ENCODE assay signal across 21 cellular contexts in the genomic region with DNA sequence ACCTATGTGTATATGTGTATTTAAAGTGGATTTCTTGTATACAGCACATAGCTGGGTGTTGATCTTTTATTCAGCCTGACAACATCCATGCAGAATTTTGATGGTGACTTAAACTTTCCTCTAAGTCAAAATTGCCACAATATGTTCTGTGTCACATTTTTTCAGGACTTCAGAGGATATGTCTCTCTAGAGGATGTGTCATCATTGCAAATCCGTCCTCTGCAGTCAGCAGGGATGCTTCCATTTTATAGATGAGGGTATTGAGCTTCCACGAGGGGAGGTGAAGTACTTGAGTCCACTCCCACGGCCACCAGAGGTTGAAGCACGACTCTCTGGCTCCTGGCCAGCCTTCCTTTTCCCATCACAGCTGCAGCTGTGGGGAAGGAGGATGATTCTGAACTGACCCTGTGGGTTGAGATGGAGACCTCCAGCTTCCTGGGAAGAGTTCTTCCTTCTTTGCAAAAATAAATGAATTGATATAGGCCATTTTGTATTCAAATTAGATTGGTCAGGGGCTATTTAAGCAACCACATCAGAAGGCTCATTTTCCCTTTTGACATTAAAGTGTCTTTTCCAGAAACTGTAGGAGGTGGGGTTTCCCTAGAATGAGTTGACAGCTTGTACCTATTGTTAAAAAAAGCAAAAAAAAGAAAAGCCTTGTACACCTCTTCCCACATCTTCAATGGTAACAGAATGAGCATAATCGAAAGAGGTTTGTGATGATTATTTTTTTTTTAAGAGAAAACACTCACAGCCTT. TPM values are rescaled to one million over a fixed set of nuclear protein-coding genes. Genes with fewer than 3 reads are reported as not detected.
A peak's percentile ranks its signal among the peaks of the same experiment; 100 is the strongest.
DNase-seq lines count a peak whose midpoint lies in the region; ATAC-seq, FAIRE-seq and TF ChIP-seq lines count a peak whose summit lies in the region.
"Had no signal": no experiment of that assay in that cellular context is flagged by ENCODE, and none has a peak within 500 bp of the region (broad histone marks: within the 10 kb centered on the region; RNA-seq: fewer than 3 reads in every experiment).

No MANE protein-coding gene starts in this region.

- H3K36me3 ChIP-seq in astrocyte (ENCODE audit: insufficient read depth, low read length) = no peaks in the 10 kb centered on the region
- H3K36me3 ChIP-seq: spleen had no signal

- no peak overlapping the region for H4K5ac ChIP-seq in H9 (ENCODE audit: insufficient read length, low read depth, low read length)

- H3K4me1 Mint-ChIP-seq in H9 (peaks cover 0 to 3% of the 10 kb centered on the region in 2 experiments; a peak in 1 of 4 replicates), astrocyte (ENCODE audit: low read depth, unreplicated experiment) (no peaks in the 10 kb centered on the region)
- H3K4me1 Mint-ChIP-seq in stimulated activated effector memory CD8-positive, alpha-beta T cell treated with anti-CD3 and anti-CD28 coated beads, Interleukin-12 subunit alpha, Interleukin-12 subunit beta, amount 100 ng/mL, for 72 hours = peaks cover 8% of the 10 kb centered on the region

- H3K4me3 ChIP-seq in astrocyte (ENCODE audit: insufficient read depth, low read depth, low read length) = no peak overlapping the region
- H3K4me3 ChIP-seq: spleen had no signal

- H3K9me3 ChIP-seq in H9 (ENCODE audit: control insufficient read depth, low read depth, low read length) (no peaks in the 10 kb centered on the region), astrocyte (ENCODE audit: insufficient read depth, low read depth, low read length) (peaks cover 3% of the 10 kb centered on the region)
- H3K9me3 ChIP-seq: spleen had no signal

- H4K8ac ChIP-seq in H9 (replicated peaks; ENCODE audit: insufficient read length, low read depth, low read length) = no peak overlapping the region

- FAIRE-seq in astrocyte (lab: Jason Lieb, UNC) (no peak), GM12892 (lab: Jason Lieb, UNC) (no peak)
- FAIRE-seq: endometrium, GM18507, H1, RCC 7860 had no signal

- H3K4me2 ChIP-seq in H9 (ENCODE audit: insufficient read depth, insufficient read length, low read length) (no peak overlapping the region), astrocyte (ENCODE audit: low read length) (no peak overlapping the region)

- H3K27ac Mint-ChIP-seq in H9 (no peak overlapping the region), astrocyte (ENCODE audit: unreplicated experiment) (peak overlapping the region; percentile 11)
- H3K27ac Mint-ChIP-seq in stimulated activated effector memory CD8-positive, alpha-beta T cell treated with anti-CD3 and anti-CD28 coated beads, Interleukin-12 subunit alpha, Interleukin-12 subunit beta, amount 100 ng/mL, for 72 hours = no peak overlapping the region

- no peak overlapping the region for H2BK12ac ChIP-seq in H9 (ENCODE audit: insufficient read length, low read depth, low read length)

- H3K27ac ChIP-seq in H9 (ENCODE audit: insufficient read length, low read depth, low read length) (no peak overlapping the region), astrocyte (ENCODE audit: low read depth, low read length) (no peak overlapping the region)
- H3K27ac ChIP-seq: spleen had no signal

- no peak overlapping the region for H2BK15ac ChIP-seq in H9 (ENCODE audit: low read depth, low read length)

- H3K27me3 ChIP-seq in H9 (ENCODE audit: insufficient read depth, low read length) = no peaks in the 10 kb centered on the region
- peaks cover 3% of the 10 kb centered on the region for H3K27me3 ChIP-seq in astrocyte (ENCODE audit: insufficient read depth, low read length)
- H3K27me3 ChIP-seq: spleen had no signal

- H3K14ac ChIP-seq in H9 (ENCODE audit: insufficient read depth, low read length) = no peak overlapping the region

- peak; percentile 8 for DNase-seq in activated naive CD4-positive, alpha-beta T cell treated with Interleukin-2 at 50 U/mL for 16 hours
- DNase-seq in activated naive CD4-positive, alpha-beta T cell (lab: John Stamatoyannopoulos, UW) = no peak
- peak; percentile 2 for DNase-seq in H9
- no peak for DNase-seq in astrocyte (ENCODE audit: low read depth)
- DNase-seq in stimulated activated effector memory CD8-positive, alpha-beta T cell treated with anti-CD3 and anti-CD28 coated beads, Interleukin-12 subunit alpha, Interleukin-12 subunit beta, amount 100 ng/mL, for 72 hours (ENCODE audit: low spot score in 2 of 2) = no peak
- DNase-seq in GM12892 (ENCODE audit: insufficient read length) = no peak
- DNase-seq in NCI-H2081 treated with DMSO at 0.1 percent for 48 hours (lab: John Stamatoyannopoulos, UW) = no peak
- DNase-seq: activated effector memory CD4-positive, alpha-beta T cell treated with anti-CD3 and anti-CD28 coated beads, Interleukin-2, amount 50 U/mL, for 16 hours; Karpas-422; NCI-H1092; NCI-H2081; NCI-H446 treated with DMSO at 0.1 percent for 48 hours; NK-92 treated with Interleukin-12 subunit alpha and Interleukin-12 subunit beta, amount 100 ng/mL, for 24 hours; spleen; stimulated activated naive CD4-positive, alpha-beta T cell treated with Interleukin-2 at 50 U/mL for 16 hours; trophoblast cell had no signal

- H3K56ac ChIP-seq in H9 (ENCODE audit: insufficient read length, low read depth, low read length) = no peak overlapping the region

- no peak overlapping the region for H2AFZ ChIP-seq in H9 (ENCODE audit: low read length)
- H2AFZ ChIP-seq in astrocyte (ENCODE audit: low read depth, low read length) = no peak overlapping the region

- no peak overlapping the region for H2AK5ac ChIP-seq in H9 (ENCODE audit: insufficient read length, low read length)

- H3K9me3 Mint-ChIP-seq in H9 (peaks cover 0 to 2% of the 10 kb centered on the region in 2 experiments; a peak in 2 of 5 replicates), astrocyte (ENCODE audit: unreplicated experiment) (peaks cover 8% of the 10 kb centered on the region)
- no peaks in the 10 kb centered on the region for H3K9me3 Mint-ChIP-seq in stimulated activated effector memory CD8-positive, alpha-beta T cell treated with anti-CD3 and anti-CD28 coated beads, Interleukin-12 subunit alpha, Interleukin-12 subunit beta, amount 100 ng/mL, for 72 hours

- H3T11ph ChIP-seq in H9 (ENCODE audit: low read length) = no peak overlapping the region

- H2BK5ac ChIP-seq in H9 (ENCODE audit: insufficient read length, low read length) = no peak overlapping the region

- no peak overlapping the region for H3K18ac ChIP-seq in H9 (ENCODE audit: insufficient read length, low read depth, low read length)

- no peaks in the 10 kb centered on the region for H3K23me2 ChIP-seq in H9 (ENCODE audit: insufficient read length, low read depth, low read length, poor library complexity, severe bottlenecking)

- peak; percentile 76 for ATAC-seq in stimulated activated effector memory CD8-positive, alpha-beta T cell treated with anti-CD3 and anti-CD28 coated beads, Interleukin-12 subunit alpha, Interleukin-12 subunit beta, amount 100 ng/mL, for 72 hours
- ATAC-seq in esophagus mucosa = no peak

- H3K4me3 Mint-ChIP-seq in H9 = no peak overlapping the region
- no peak overlapping the region for H3K4me3 Mint-ChIP-seq in astrocyte (ENCODE audit: unreplicated experiment)
- H3K4me3 Mint-ChIP-seq in stimulated activated effector memory CD8-positive, alpha-beta T cell treated with anti-CD3 and anti-CD28 coated beads, Interleukin-12 subunit alpha, Interleukin-12 subunit beta, amount 100 ng/mL, for 72 hours = no peak overlapping the region

- H4K20me1 ChIP-seq in H9 (ENCODE audit: control insufficient read depth, insufficient read depth, insufficient read length) (no peaks in the 10 kb centered on the region), astrocyte (ENCODE audit: insufficient read depth, low read length) (no peaks in the 10 kb centered on the region)

- H2BK120ac ChIP-seq in H9 (ENCODE audit: low read depth, low read length, poor library complexity, severe bottlenecking) = no peak overlapping the region

- no peaks in the 10 kb centered on the region for H3K4me1 ChIP-seq in H9 (ENCODE audit: insufficient read depth, low read length)
- H3K4me1 ChIP-seq in astrocyte (ENCODE audit: insufficient read depth, low read length) = no peaks in the 10 kb centered on the region

- H2BK20ac ChIP-seq in H9 (ENCODE audit: low read depth, low read length, poor library complexity, severe bottlenecking) = no peak overlapping the region

- no peaks in the 10 kb centered on the region for H3K79me2 ChIP-seq in H9 (ENCODE audit: insufficient read depth, low read length)
- H3K79me2 ChIP-seq in astrocyte (ENCODE audit: insufficient read depth, low read length) = no peaks in the 10 kb centered on the region

- no peak overlapping the region for H3K4ac ChIP-seq in H9 (ENCODE audit: low read depth, low read length)

- no peaks in the 10 kb centered on the region for H3K79me1 ChIP-seq in H9 (ENCODE audit: insufficient read depth, low read depth, low read length, poor library complexity, severe bottlenecking)

- no peak for TF ChIP-seq CTCF in H9 (conservative IDR thresholded peaks at IDR 0.05)
- no peak for TF ChIP-seq CTCF in astrocyte (IDR thresholded peaks at IDR 0.05; ENCODE audit: insufficient read depth, low read depth, low read length)

- no CpG with 5 or more reads among the region's 5 CpGs for WGBS in H9 (ENCODE audit: extremely low coverage, insufficient read length, low lambda C conversion rate)

- H4K91ac ChIP-seq in H9 (ENCODE audit: insufficient read length, low read depth, low read length) = no peak overlapping the region

- no peaks in the 10 kb centered on the region for H3K36me3 Mint-ChIP-seq in H9 (ENCODE audit: insufficient read depth in 1 of 3, low read depth in 3 of 3)
- no peaks in the 10 kb centered on the region for H3K36me3 Mint-ChIP-seq in astrocyte (ENCODE audit: low read depth, unreplicated experiment)
- H3K36me3 Mint-ChIP-seq in stimulated activated effector memory CD8-positive, alpha-beta T cell treated with anti-CD3 and anti-CD28 coated beads, Interleukin-12 subunit alpha, Interleukin-12 subunit beta, amount 100 ng/mL, for 72 hours = no peaks in the 10 kb centered on the region

- TF ChIP-seq POLR2A in GM12892 (IDR thresholded peaks at IDR 0.05; ENCODE audit: low read depth, low read length) = no peak

- H3K27me3 Mint-ChIP-seq in H9 (ENCODE audit: low read depth) (peaks cover 7% of the 10 kb centered on the region), astrocyte (ENCODE audit: low read depth, unreplicated experiment) (peaks cover 34% of the 10 kb centered on the region)

- H3K9ac ChIP-seq in H9 (ENCODE audit: extremely low read depth, insufficient read length, low read length) (no peak overlapping the region), astrocyte (ENCODE audit: low read length) (no peak overlapping the region)

- no peak overlapping the region for H3K23ac ChIP-seq in H9 (ENCODE audit: insufficient read length, low read depth, low read length)

RNA-seq across cellular contexts. Expression of a gene that starts 55.2 kb away (rescaled TPM):
- total RNA-seq in H9 (2021) (0.15 and 0.22 TPM in 2 replicates), astrocyte (not detected in 2 replicates), esophagus mucosa (4.7 TPM)
- polyA plus RNA-seq in GM12892 (2012; ENCODE audit: missing spikeins) = 0.34 TPM

Comparison
In these comparisons a context has a peak if more than half of its experiments do, and no peak if none do; other contexts are left out.
1. DNase-seq: peak in activated naive CD4-positive, alpha-beta T cell treated with Interleukin-2 at 50 U/mL for 16 hours (single experiment) and H9 (single experiment); none in activated naive CD4-positive, alpha-beta T cell (0 of 4), astrocyte (single experiment), stimulated activated effector memory CD8-positive, alpha-beta T cell treated with anti-CD3 and anti-CD28 coated beads, Interleukin-12 subunit alpha, Interleukin-12 subunit beta, amount 100 ng/mL, for 72 hours (0 of 2), GM12892 (single experiment) and NCI-H2081 treated with DMSO at 0.1 percent for 48 hours (single experiment).